Comparison of ENCODE assay signal across 15 cellular contexts in the genomic region with DNA sequence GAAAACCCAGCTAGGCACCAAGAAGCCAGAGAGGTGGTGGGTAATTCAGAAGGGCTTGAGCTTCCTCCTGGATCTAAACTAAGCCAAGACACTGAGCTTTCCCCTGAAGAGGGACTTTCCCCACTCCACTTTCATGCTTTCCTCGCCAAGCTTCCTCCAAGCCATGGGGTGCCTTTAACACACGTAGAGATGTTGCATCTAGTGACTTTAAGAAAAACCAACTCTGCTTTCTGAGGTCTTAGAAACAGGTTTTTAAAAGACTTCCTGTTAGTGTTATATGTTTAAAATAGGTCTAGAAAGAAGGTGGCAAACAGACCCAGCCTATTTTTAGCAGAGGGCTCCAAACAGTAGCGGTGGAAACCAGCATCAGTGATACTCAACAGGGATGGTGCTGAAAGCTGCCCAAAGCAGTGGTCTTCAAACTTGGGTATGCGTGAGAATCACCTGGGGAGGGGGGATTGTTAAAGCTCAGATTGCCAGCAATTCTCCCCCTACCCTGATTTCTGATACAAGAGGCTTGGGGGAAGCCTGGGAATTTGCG.
DNase-seq lines count a peak whose midpoint lies in the region; ATAC-seq and TF ChIP-seq lines count a peak whose summit lies in the region.
"Had no signal": no experiment of that assay in that cellular context is flagged by ENCODE, and none has a peak within 500 bp of the region (broad histone marks: within the 10 kb centered on the region; RNA-seq: fewer than 3 reads in every experiment).

No MANE protein-coding gene starts in this region.

- H3K27ac Mint-ChIP-seq in natural killer cell treated with Interleukin-12 subunit alpha and Interleukin-12 subunit beta and Interleukin-15 and Interleukin-18, amount 100 ng/mL, for 72 hours = peak overlapping the region; percentile 21 to 59
- H3K27ac Mint-ChIP-seq: CD4-positive, alpha-beta T cell had no signal

- intact Hi-C loops in right cardiac atrium (cut with DNase I) = no loop called here

- H3K36me3 ChIP-seq in cardiac muscle cell = no peaks in the 10 kb centered on the region
- no peaks in the 10 kb centered on the region for H3K36me3 ChIP-seq in SJCRH30
- no peaks in the 10 kb centered on the region for H3K36me3 ChIP-seq in gastroesophageal sphincter

- TF ChIP-seq CTCF in cardiac muscle cell (IDR thresholded peaks at IDR 0.05; ENCODE audit: low read depth, low read length) = no peak
- no peak for TF ChIP-seq CTCF in gastroesophageal sphincter (IDR thresholded peaks at IDR 0.05)

- ATAC-seq in right cardiac atrium (no peak), HG02571 (IDR thresholded peaks at IDR 0.05; ENCODE audit: unreplicated experiment) (no peak), gastroesophageal sphincter (no peak), HG03108 (IDR thresholded peaks at IDR 0.05; ENCODE audit: unreplicated experiment) (no peak)
- no peak for ATAC-seq in natural killer cell treated with Interleukin-12 subunit alpha and Interleukin-12 subunit beta and Interleukin-15 and Interleukin-18, amount 100 ng/mL, for 72 hours
- ATAC-seq: SK-N-SH treated with all-trans-retinoic acid at 6 μM for 48 hours had no signal

- TF ChIP-seq EP300 in gastroesophageal sphincter (IDR thresholded peaks at IDR 0.05) = no peak

- H3K9me3 Mint-ChIP-seq in natural killer cell treated with Interleukin-12 subunit alpha and Interleukin-12 subunit beta and Interleukin-15 and Interleukin-18, amount 100 ng/mL, for 72 hours = no peaks in the 10 kb centered on the region
- H3K9me3 Mint-ChIP-seq: CD4-positive, alpha-beta T cell had no signal

- H3K27ac ChIP-seq in cardiac muscle cell (peak overlapping the region; percentile 66), right cardiac atrium (ENCODE audit: low read length) (no peak overlapping the region), SJCRH30 (peak overlapping the region; percentile 32; the same call in 1 of the 2 replicates), gastroesophageal sphincter (no peak overlapping the region)

- peaks cover 2 to 7% of the 10 kb centered on the region in 2 donors for H3K27me3 Mint-ChIP-seq in natural killer cell treated with Interleukin-12 subunit alpha and Interleukin-12 subunit beta and Interleukin-15 and Interleukin-18, amount 100 ng/mL, for 72 hours
- H3K27me3 Mint-ChIP-seq: CD4-positive, alpha-beta T cell had no signal

- no peak overlapping the region for H3K4me3 ChIP-seq in cardiac muscle cell
- no peak overlapping the region for H3K4me3 ChIP-seq in right cardiac atrium (ENCODE audit: low read length)
- no peak overlapping the region for H3K4me3 ChIP-seq in SJCRH30
- H3K4me3 ChIP-seq in gastroesophageal sphincter = no peak overlapping the region

- H3K9me3 ChIP-seq in cardiac muscle cell (ENCODE audit: low read depth) (no peaks in the 10 kb centered on the region), right cardiac atrium (ENCODE audit: control insufficient read depth, low read length) (no peaks in the 10 kb centered on the region), SJCRH30 (replicated peaks) (no peaks in the 10 kb centered on the region), gastroesophageal sphincter (peaks cover 0 to 7% (median 1%) of the 10 kb centered on the region in 3 donors)

- no peaks in the 10 kb centered on the region for H3K36me3 Mint-ChIP-seq in natural killer cell treated with Interleukin-12 subunit alpha and Interleukin-12 subunit beta and Interleukin-15 and Interleukin-18, amount 100 ng/mL, for 72 hours

- DNase-seq in cardiac muscle cell (ENCODE audit: low read depth in 1 of 2, low spot score in 1 of 2) (peak in 1 of 2 donors; percentile 25), right cardiac atrium (no peak), SJCRH30 (no peak)
- DNase-seq in natural killer cell treated with Interleukin-12 subunit alpha and Interleukin-12 subunit beta and Interleukin-15 and Interleukin-18, amount 100 ng/mL, for 72 hours (ENCODE audit: low spot score) = no peak
- DNase-seq: CD4-positive, alpha-beta T cell; KBM-7; NCI-H1105 treated with DMSO at 0.1 percent for 48 hours; NCI-H1930; NCI-H2107; NCI-H446 treated with DMSO at 0.1 percent for 48 hours; NCI-H82 had no signal

- H3K4me3 Mint-ChIP-seq in natural killer cell treated with Interleukin-12 subunit alpha and Interleukin-12 subunit beta and Interleukin-15 and Interleukin-18, amount 100 ng/mL, for 72 hours = no peak overlapping the region
- H3K4me3 Mint-ChIP-seq: CD4-positive, alpha-beta T cell had no signal

- WGBS in right cardiac atrium = 70% methylated on average over 5 of the region's 5 CpGs
- 73 to 85% methylated on average over 3 to 4 of the region's 5 CpGs for WGBS in gastroesophageal sphincter (ENCODE audit: low coverage in 1 of 2), 2 donors

- H3K4me1 ChIP-seq in cardiac muscle cell (ENCODE audit: low read depth) (peaks cover 17% of the 10 kb centered on the region), right cardiac atrium (ENCODE audit: control insufficient read depth, insufficient read depth, low read length) (no peaks in the 10 kb centered on the region), SJCRH30 (peaks cover 9% of the 10 kb centered on the region; the same call in 1 of the 2 replicates), gastroesophageal sphincter (no peaks in the 10 kb centered on the region)

- H3K4me1 Mint-ChIP-seq in natural killer cell treated with Interleukin-12 subunit alpha and Interleukin-12 subunit beta and Interleukin-15 and Interleukin-18, amount 100 ng/mL, for 72 hours (ENCODE audit: low read depth in 2 of 2) = peaks cover 14 to 25% of the 10 kb centered on the region in 2 donors

- no peaks in the 10 kb centered on the region for H3K27me3 ChIP-seq in cardiac muscle cell
- no peaks in the 10 kb centered on the region for H3K27me3 ChIP-seq in right cardiac atrium (ENCODE audit: control insufficient read depth, insufficient read depth)
- no peaks in the 10 kb centered on the region for H3K27me3 ChIP-seq in SJCRH30
- no peaks in the 10 kb centered on the region for H3K27me3 ChIP-seq in gastroesophageal sphincter

- no peak for TF ChIP-seq POLR2A in gastroesophageal sphincter (IDR thresholded peaks at IDR 0.05)

Comparison
In these comparisons a context has a peak if more than half of its experiments do, and no peak if none do; other contexts are left out.
1. H3K27ac ChIP-seq: peak in cardiac muscle cell (single experiment) and SJCRH30 (single experiment); none in right cardiac atrium (single experiment) and gastroesophageal sphincter (0 of 4).